Comparison of ENCODE assay signal across 9 cellular contexts in the genomic region with DNA sequence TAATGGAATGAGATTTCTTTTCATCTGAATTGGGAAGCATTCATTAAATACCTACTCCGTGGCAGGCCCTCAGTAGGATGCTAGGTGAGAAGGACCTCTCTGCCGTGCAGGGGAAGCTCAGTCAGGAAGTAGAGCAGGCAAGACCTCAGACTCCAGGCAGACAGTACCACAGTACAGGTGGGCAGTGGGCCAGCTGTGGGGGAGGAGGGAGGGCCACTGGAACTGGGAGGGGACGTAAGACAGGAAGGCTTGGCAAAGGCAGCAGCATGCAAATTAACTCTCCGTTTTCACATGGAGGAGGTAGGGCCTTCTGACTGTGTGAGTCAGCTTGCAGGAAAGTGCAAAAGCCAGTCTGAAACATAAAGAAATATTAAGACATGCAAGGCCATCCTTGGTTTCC.
A peak's percentile ranks its signal among the peaks of the same experiment; 100 is the strongest.
DNase-seq lines count a peak whose midpoint lies in the region; ATAC-seq and TF ChIP-seq lines count a peak whose summit lies in the region.
"Had no signal": no experiment of that assay in that cellular context is flagged by ENCODE, and none has a peak within 500 bp of the region (broad histone marks: within the 10 kb centered on the region; RNA-seq: fewer than 3 reads in every experiment).

No MANE protein-coding gene starts in this region.

- WGBS in endodermal cell (ENCODE audit: insufficient coverage in 1 of 2, insufficient read length in 1 of 2), 2 experiments = 69 to 77% methylated on average over 2 to 4 of the region's 4 CpGs

- TF ChIP-seq CTCF in endodermal cell (conservative IDR thresholded peaks at IDR 0.05) = no peak
- TF ChIP-seq CTCF in RWPE1 (conservative IDR thresholded peaks at IDR 0.05; ENCODE audit: low read depth) = no peak

- peaks cover 2% of the 10 kb centered on the region for H3K27me3 Mint-ChIP-seq in endodermal cell (ENCODE audit: insufficient read depth)

- no peaks in the 10 kb centered on the region for H3K4me1 ChIP-seq in endodermal cell (ENCODE audit: control insufficient read depth, insufficient read depth, low read length)

- H3K27ac Mint-ChIP-seq in endodermal cell = no peak overlapping the region

- POLR2A ChIA-PET in RWPE1 (lab: Yijun Ruan, JAX; ENCODE audit: low non-redundant PET) = no interaction called here

- H3K36me3 Mint-ChIP-seq in endodermal cell (ENCODE audit: low read depth) = no peaks in the 10 kb centered on the region

- ATAC-seq in GM21825 (IDR thresholded peaks at IDR 0.05; ENCODE audit: unreplicated experiment) (peak; percentile 58), GM21423 (IDR thresholded peaks at IDR 0.05; ENCODE audit: unreplicated experiment) (no peak)

- no peak overlapping the region for H3K27ac ChIP-seq in endodermal cell (ENCODE audit: low read depth, low read length)
- no peak overlapping the region for H3K27ac ChIP-seq in RWPE1
- H3K27ac ChIP-seq: thoracic aorta had no signal

- H3K27me3 ChIP-seq in endodermal cell (ENCODE audit: control insufficient read depth, insufficient read depth, low read length, poor library complexity, severe bottlenecking) = peaks cover under 1% of the 10 kb centered on the region

- peak; percentile 21 for DNase-seq in A172 (ENCODE audit: low spot score)
- DNase-seq in NCI-H524 (lab: John Stamatoyannopoulos, UW) = peak; percentile 71 to 87
- DNase-seq in endodermal cell = peak; percentile 60
- peak; percentile 32 for DNase-seq in non-pigmented ciliary epithelial cell (ENCODE audit: low read depth)
- no peak for DNase-seq in SW 1271 (lab: John Stamatoyannopoulos, UW)
- no peak for DNase-seq in RWPE1 (ENCODE audit: low spot score)

- CTCF ChIA-PET in RWPE1 (lab: Yijun Ruan, JAX) = interaction anchor here (0.6 kb wide), 1 partner anchor 206 kb away, joined by 3 read pairs; no protein-coding TSS in a partner anchor

- H3K4me3 ChIP-seq in endodermal cell (ENCODE audit: low read length) = no peak overlapping the region
- H3K4me3 ChIP-seq: thoracic aorta had no signal

- H3K36me3 ChIP-seq in endodermal cell (ENCODE audit: control insufficient read depth, insufficient read depth, low read length) = no peaks in the 10 kb centered on the region
- H3K36me3 ChIP-seq: thoracic aorta had no signal

- H3K4me3 Mint-ChIP-seq in endodermal cell = no peak overlapping the region

- H3K9me3 Mint-ChIP-seq in endodermal cell = no peaks in the 10 kb centered on the region

- H3K9ac ChIP-seq in endodermal cell (ENCODE audit: extremely low read depth, low read length, poor library complexity, severe bottlenecking) = no peak overlapping the region

- H3K9me3 ChIP-seq in endodermal cell (ENCODE audit: control insufficient read depth, low read length) = no peaks in the 10 kb centered on the region
- H3K9me3 ChIP-seq: thoracic aorta had no signal

- peaks cover 12% of the 10 kb centered on the region for H3K4me1 Mint-ChIP-seq in endodermal cell

Comparison
In these comparisons a context has a peak if more than half of its experiments do, and no peak if none do; other contexts are left out.
1. DNase-seq: peak in A172 (single experiment), NCI-H524 (2 of 2), endodermal cell (single experiment) and non-pigmented ciliary epithelial cell (single experiment); none in SW 1271 (0 of 2) and RWPE1 (single experiment).